In the genomic region with DNA sequence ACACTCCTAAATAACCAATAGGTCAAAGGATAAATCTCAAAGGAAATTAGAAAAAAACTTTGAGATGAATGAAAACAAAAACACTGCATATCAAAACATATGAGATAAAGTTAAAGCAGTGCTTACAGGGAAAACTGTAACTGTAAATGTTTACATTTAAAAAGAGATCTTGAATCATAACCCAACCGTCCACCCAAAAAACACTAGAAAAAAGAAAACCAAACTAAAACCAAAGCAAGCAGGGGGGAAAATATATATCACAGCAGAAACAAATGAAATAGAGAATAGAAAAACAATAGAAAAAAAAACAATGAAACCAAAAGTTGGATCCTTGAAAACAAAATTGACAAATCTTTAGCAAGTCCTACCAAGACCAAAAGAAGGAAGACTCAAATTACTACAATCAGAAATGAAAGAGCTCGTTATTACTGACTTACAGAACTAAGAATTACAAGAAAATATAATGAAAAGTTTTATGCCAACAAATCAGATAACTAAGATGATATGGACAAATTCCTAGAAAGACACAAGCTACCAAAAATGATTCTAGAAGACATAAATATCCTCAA, we compare ENCODE assay signal across 33 cellular contexts.
DNase-seq lines count a peak whose midpoint lies in the region; ATAC-seq, FAIRE-seq and TF ChIP-seq lines count a peak whose summit lies in the region.
"Had no signal": no experiment of that assay in that cellular context is flagged by ENCODE, and none has a peak within 500 bp of the region (broad histone marks: within the 10 kb centered on the region; RNA-seq: fewer than 3 reads in every experiment).

No MANE protein-coding gene starts in this region.

- H3K4me1 ChIP-seq in astrocyte (ENCODE audit: insufficient read depth, low read length): no peaks in the 10 kb centered on the region
- no peaks in the 10 kb centered on the region for H3K4me1 ChIP-seq in endodermal cell (ENCODE audit: control insufficient read depth, insufficient read depth, low read length)
- H3K4me1 ChIP-seq: A549, ascending aorta, vagina had no signal

- TF ChIP-seq CTCF in astrocyte (IDR thresholded peaks at IDR 0.05; ENCODE audit: insufficient read depth, low read depth, low read length) (no peak), endodermal cell (conservative IDR thresholded peaks at IDR 0.05) (no peak)

- DNase-seq in activated T-cell treated with anti-CD3 and anti-CD28 coated beads, Interleukin-2, amount 50 U/mL, for 24 hours: no peak
- no peak for DNase-seq in activated T-cell treated with anti-CD3 and anti-CD28 coated beads, Interleukin-2, amount 50 U/mL, for 48 hours
- DNase-seq in GM19239 (ENCODE audit: insufficient read length, low spot score): no peak
- no peak for DNase-seq in astrocyte (ENCODE audit: low read depth)
- no peak for DNase-seq in stimulated activated effector memory CD8-positive, alpha-beta T cell treated with anti-CD3 and anti-CD28 coated beads, Interleukin-12 subunit alpha, Interleukin-12 subunit beta, amount 100 ng/mL, for 72 hours (ENCODE audit: low spot score in 2 of 2)
- no peak for DNase-seq in GM03348 (ENCODE audit: low spot score)
- no peak for DNase-seq in endodermal cell
- DNase-seq: activated CD8-positive, alpha-beta memory T cell treated with anti-CD3 and anti-CD28 coated beads for 24 hours; central memory CD4-positive, alpha-beta T cell; DMS153; hypothalamus; immature natural killer cell; KG1; mesenchymal stem cell; NCI-H1417 treated with DMSO at 0.1 percent for 48 hours; NCI-H2081; NCI-H226; NCI-H69; right lobe of liver; stimulated activated CD4-positive, alpha-beta T cell treated with anti-CD3 and anti-CD28 coated beads, Interleukin-4, amount 100 ng/mL, for 24 hours; stimulated activated naive B cell treated with anti-CD40 and anti-IgM and Interleukin-4, amounts not matched to agents 10 μg/mL and 1 μg/mL and 100 μg/mL, for 72 hours; SW 1271 had no signal

- 100% methylated on average over 1 of the region's 2 CpGs; no CpG with 5 or more reads in 1 of the 2 experiments for WGBS in endodermal cell (ENCODE audit: insufficient coverage in 1 of 2, insufficient read length in 1 of 2), 2 experiments

- peak overlapping the region; percentile 55 for H3K27ac Mint-ChIP-seq in activated T-cell treated with anti-CD3 and anti-CD28 coated beads, Interleukin-2, amount 50 U/mL, for 24 hours
- H3K27ac Mint-ChIP-seq in astrocyte (ENCODE audit: unreplicated experiment) (no peak overlapping the region), endodermal cell (no peak overlapping the region)
- peak overlapping the region; percentile 3 for H3K27ac Mint-ChIP-seq in stimulated activated effector memory CD8-positive, alpha-beta T cell treated with anti-CD3 and anti-CD28 coated beads, Interleukin-12 subunit alpha, Interleukin-12 subunit beta, amount 100 ng/mL, for 72 hours
- H3K27ac Mint-ChIP-seq: activated naive CD8-positive, alpha-beta T cell; progenitor cell of endocrine pancreas; stimulated activated naive B cell treated with anti-CD40 and anti-IgM and Interleukin-4, amounts not matched to agents 10 μg/mL and 1 μg/mL and 100 μg/mL, for 72 hours had no signal

- H4K20me1 ChIP-seq in astrocyte (ENCODE audit: insufficient read depth, low read length): peaks cover 49% of the 10 kb centered on the region

- H3K36me3 Mint-ChIP-seq in activated T-cell treated with anti-CD3 and anti-CD28 coated beads, Interleukin-2, amount 50 U/mL, for 24 hours (ENCODE audit: low read depth): peaks cover 63% of the 10 kb centered on the region
- peaks cover 20% of the 10 kb centered on the region for H3K36me3 Mint-ChIP-seq in astrocyte (ENCODE audit: low read depth, unreplicated experiment)
- no peaks in the 10 kb centered on the region for H3K36me3 Mint-ChIP-seq in stimulated activated effector memory CD8-positive, alpha-beta T cell treated with anti-CD3 and anti-CD28 coated beads, Interleukin-12 subunit alpha, Interleukin-12 subunit beta, amount 100 ng/mL, for 72 hours
- peaks cover 36% of the 10 kb centered on the region for H3K36me3 Mint-ChIP-seq in endodermal cell (ENCODE audit: low read depth)

- H3K9me3 ChIP-seq in astrocyte (ENCODE audit: insufficient read depth, low read depth, low read length) (no peaks in the 10 kb centered on the region), endodermal cell (ENCODE audit: control insufficient read depth, low read length) (peaks cover 25% of the 10 kb centered on the region)
- H3K9me3 ChIP-seq: neutrophil, right lobe of liver had no signal

- H3K4me3 Mint-ChIP-seq in activated T-cell treated with anti-CD3 and anti-CD28 coated beads, Interleukin-2, amount 50 U/mL, for 24 hours: no peak overlapping the region
- H3K4me3 Mint-ChIP-seq in astrocyte (ENCODE audit: unreplicated experiment) (no peak overlapping the region), endodermal cell (no peak overlapping the region)
- peak overlapping the region; percentile 6 for H3K4me3 Mint-ChIP-seq in stimulated activated effector memory CD8-positive, alpha-beta T cell treated with anti-CD3 and anti-CD28 coated beads, Interleukin-12 subunit alpha, Interleukin-12 subunit beta, amount 100 ng/mL, for 72 hours

- H3K4me2 ChIP-seq in astrocyte (ENCODE audit: low read length): no peak overlapping the region
- H3K4me2 ChIP-seq: A549 had no signal

- H3K4me3 ChIP-seq in astrocyte (ENCODE audit: insufficient read depth, low read depth, low read length) (no peak overlapping the region), endodermal cell (ENCODE audit: low read length) (no peak overlapping the region)
- H3K4me3 ChIP-seq: A549, ascending aorta, right lobe of liver, thoracic aorta, vagina had no signal

- H3K4me1 Mint-ChIP-seq in activated T-cell treated with anti-CD3 and anti-CD28 coated beads, Interleukin-2, amount 50 U/mL, for 24 hours (ENCODE audit: low read depth): peaks cover 44% of the 10 kb centered on the region
- H3K4me1 Mint-ChIP-seq in astrocyte (ENCODE audit: low read depth, unreplicated experiment): peaks cover 8% of the 10 kb centered on the region
- H3K4me1 Mint-ChIP-seq in stimulated activated effector memory CD8-positive, alpha-beta T cell treated with anti-CD3 and anti-CD28 coated beads, Interleukin-12 subunit alpha, Interleukin-12 subunit beta, amount 100 ng/mL, for 72 hours: peaks cover 37% of the 10 kb centered on the region
- peaks cover 6% of the 10 kb centered on the region for H3K4me1 Mint-ChIP-seq in endodermal cell

- peaks cover 28% of the 10 kb centered on the region for H3K9me3 Mint-ChIP-seq in activated T-cell treated with anti-CD3 and anti-CD28 coated beads, Interleukin-2, amount 50 U/mL, for 24 hours
- H3K9me3 Mint-ChIP-seq in astrocyte (ENCODE audit: unreplicated experiment) (peaks cover 12% of the 10 kb centered on the region), endodermal cell (peaks cover 25% of the 10 kb centered on the region)
- H3K9me3 Mint-ChIP-seq in stimulated activated effector memory CD8-positive, alpha-beta T cell treated with anti-CD3 and anti-CD28 coated beads, Interleukin-12 subunit alpha, Interleukin-12 subunit beta, amount 100 ng/mL, for 72 hours: peaks cover 8% of the 10 kb centered on the region

- peaks cover 95% of the 10 kb centered on the region for H3K79me2 ChIP-seq in astrocyte (ENCODE audit: insufficient read depth, low read length)

- no peak overlapping the region for H3K9ac ChIP-seq in astrocyte (ENCODE audit: low read length)
- H3K9ac ChIP-seq in endodermal cell (ENCODE audit: extremely low read depth, low read length, poor library complexity, severe bottlenecking): no peak overlapping the region

- no peak overlapping the region for H2AFZ ChIP-seq in astrocyte (ENCODE audit: low read depth, low read length)

- ATAC-seq in stimulated activated effector memory CD8-positive, alpha-beta T cell treated with anti-CD3 and anti-CD28 coated beads, Interleukin-12 subunit alpha, Interleukin-12 subunit beta, amount 100 ng/mL, for 72 hours: peak; percentile 69
- ATAC-seq in GM19463 (IDR thresholded peaks at IDR 0.05; ENCODE audit: unreplicated experiment): no peak
- ATAC-seq: A549; right lobe of liver; stimulated activated naive B cell treated with anti-CD40 and anti-IgM and Interleukin-4, amounts not matched to agents 10 μg/mL and 1 μg/mL and 100 μg/mL, for 72 hours had no signal

- H3K27me3 ChIP-seq in astrocyte (ENCODE audit: insufficient read depth, low read length) (no peaks in the 10 kb centered on the region), endodermal cell (ENCODE audit: control insufficient read depth, insufficient read depth, low read length, poor library complexity, severe bottlenecking) (no peaks in the 10 kb centered on the region)
- H3K27me3 ChIP-seq: ascending aorta, neutrophil, right lobe of liver, vagina had no signal

- H3K36me3 ChIP-seq in astrocyte (ENCODE audit: insufficient read depth, low read length) (no peaks in the 10 kb centered on the region), endodermal cell (ENCODE audit: control insufficient read depth, insufficient read depth, low read length) (peaks cover 15% of the 10 kb centered on the region)
- H3K36me3 ChIP-seq: ascending aorta, neutrophil, right lobe of liver had no signal

- no peak overlapping the region for H3K27ac ChIP-seq in astrocyte (ENCODE audit: low read depth, low read length)
- H3K27ac ChIP-seq in endodermal cell (ENCODE audit: low read depth, low read length): no peak overlapping the region
- H3K27ac ChIP-seq: A549, ascending aorta, neutrophil, right lobe of liver, thoracic aorta, vagina had no signal

- FAIRE-seq in GM19239 (lab: Jason Lieb, UNC) (peak; percentile 88), astrocyte (lab: Jason Lieb, UNC) (peak; percentile 59)
- FAIRE-seq: A549, endothelial cell of umbilical vein, HTR-8/SVneo, RCC 7860 had no signal

- H3K27me3 Mint-ChIP-seq in activated T-cell treated with anti-CD3 and anti-CD28 coated beads, Interleukin-2, amount 50 U/mL, for 24 hours: no peaks in the 10 kb centered on the region
- H3K27me3 Mint-ChIP-seq in astrocyte (ENCODE audit: low read depth, unreplicated experiment): no peaks in the 10 kb centered on the region
- H3K27me3 Mint-ChIP-seq in endodermal cell (ENCODE audit: insufficient read depth): no peaks in the 10 kb centered on the region
- H3K27me3 Mint-ChIP-seq: activated naive CD8-positive, alpha-beta T cell; progenitor cell of endocrine pancreas; stimulated activated naive B cell treated with anti-CD40 and anti-IgM and Interleukin-4, amounts not matched to agents 10 μg/mL and 1 μg/mL and 100 μg/mL, for 72 hours had no signal

Comparison
In these comparisons a context has a peak if more than half of its experiments do, and no peak if none do; other contexts are left out.
1. H3K27ac Mint-ChIP-seq: peak in activated T-cell treated with anti-CD3 and anti-CD28 coated beads, Interleukin-2, amount 50 U/mL, for 24 hours (single experiment) and stimulated activated effector memory CD8-positive, alpha-beta T cell treated with anti-CD3 and anti-CD28 coated beads, Interleukin-12 subunit alpha, Interleukin-12 subunit beta, amount 100 ng/mL, for 72 hours (single experiment); none in astrocyte (single experiment) and endodermal cell (single experiment).